Comparison of ENCODE assay signal across 10 cellular contexts in the genomic region with DNA sequence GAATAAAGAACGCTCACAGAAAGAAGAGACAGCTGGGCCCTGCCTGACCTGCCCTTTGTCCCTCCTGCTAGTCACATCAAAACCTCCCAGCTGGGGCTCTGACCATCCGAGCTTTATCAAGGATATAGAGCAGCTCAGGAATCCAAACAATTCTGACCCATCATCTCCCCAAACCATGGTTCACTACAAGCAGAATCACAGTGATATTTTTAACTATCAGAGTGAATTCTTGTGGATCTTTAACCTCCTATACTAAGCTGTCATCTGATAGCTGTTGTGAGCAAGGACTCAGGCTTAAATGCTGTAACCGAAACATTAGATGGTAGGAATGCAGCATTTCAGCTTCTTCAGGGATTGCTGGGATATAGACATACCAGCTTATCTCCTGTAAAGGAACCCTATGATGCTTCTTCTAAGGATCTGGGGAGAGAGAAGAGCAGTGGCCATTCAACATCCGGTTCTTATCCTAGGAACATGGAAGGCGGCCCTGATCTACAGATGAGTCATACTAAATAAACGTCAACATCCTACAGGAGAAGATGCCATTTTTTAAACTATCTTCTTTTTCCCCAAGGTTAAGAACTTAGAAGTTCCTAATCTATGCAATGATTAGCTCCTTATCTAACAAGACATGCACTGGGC.
DNase-seq lines count a peak whose midpoint lies in the region; ATAC-seq and TF ChIP-seq lines count a peak whose summit lies in the region.
"Had no signal": no experiment of that assay in that cellular context is flagged by ENCODE, and none has a peak within 500 bp of the region (broad histone marks: within the 10 kb centered on the region; RNA-seq: fewer than 3 reads in every experiment).

No MANE protein-coding gene starts in this region.

- H3K27me3 ChIP-seq in IMR-90 (ENCODE audit: control insufficient read depth, insufficient read depth, low read length) = no peaks in the 10 kb centered on the region
- no peaks in the 10 kb centered on the region for H3K27me3 ChIP-seq in ectodermal cell (ENCODE audit: control insufficient read depth, insufficient read depth, low read length, poor library complexity, severe bottlenecking)
- no peaks in the 10 kb centered on the region for H3K27me3 ChIP-seq in mesenchymal stem cell (ENCODE audit: control insufficient read depth in 1 of 2, insufficient read depth in 1 of 2, low read length in 2 of 2)

- peak overlapping the region; percentile 94 for H3K4ac ChIP-seq in IMR-90 (ENCODE audit: low read depth, low read length)
- peak overlapping the region in 1 of 2 experiments; percentile 51 for H3K4ac ChIP-seq in mesenchymal stem cell (ENCODE audit: low read depth in 1 of 2, low read length in 2 of 2)

- DNase-seq in A172 (ENCODE audit: low spot score) (peak; percentile 88), IMR-90 (peak; percentile 95), mesenchymal stem cell (peak; percentile 93), NCI-H1417 (lab: John Stamatoyannopoulos, UW) (no peak), NCI-H128 (lab: John Stamatoyannopoulos, UW; ENCODE audit: unreplicated experiment) (no peak)
- DNase-seq: activated CD8-positive, alpha-beta memory T cell treated with anti-CD3 and anti-CD28 coated beads, Interleukin-2, amount 50 U/mL, for 4 hours; stimulated activated CD8-positive, alpha-beta memory T cell treated with anti-CD3 and anti-CD28 coated beads, Interleukin-4, amount 100 ng/mL, for 48 hours had no signal

- H3K14ac ChIP-seq in IMR-90 (replicated peaks; ENCODE audit: low read depth, low read length) (peak overlapping the region; percentile 93), mesenchymal stem cell (ENCODE audit: low read length in 2 of 2) (no peak overlapping the region)

- peak overlapping the region; percentile 76 for H3K56ac ChIP-seq in IMR-90 (ENCODE audit: extremely low read depth, insufficient read depth, low read length)

- 0% methylated on average over 1 of the region's 6 CpGs; no CpG with 5 or more reads in 1 of the 2 experiments for WGBS in IMR-90 (ENCODE audit: extremely low coverage in 2 of 2, insufficient read length in 1 of 2), 2 experiments
- 44 to 46% methylated on average over 6 of the region's 6 CpGs for WGBS in ectodermal cell, 2 experiments
- WGBS in mesenchymal stem cell = 8% methylated on average over 6 of the region's 6 CpGs

- no peak for TF ChIP-seq RAD21 in IMR-90 (IDR thresholded peaks at IDR 0.05; ENCODE audit: low read length)

- H3K9ac ChIP-seq in IMR-90 (ENCODE audit: low read depth, low read length) (peak overlapping the region; percentile 53; the same call in 1 of the 2 replicates), mesenchymal stem cell (ENCODE audit: low read length) (no peak overlapping the region)

- peak overlapping the region; percentile 65 for H2AK9ac ChIP-seq in IMR-90 (replicated peaks; ENCODE audit: low read depth, low read length, poor library complexity)

- H4K5ac ChIP-seq in IMR-90 (ENCODE audit: low read depth, low read length) = peak overlapping the region; percentile 97; the same call in 1 of the 2 replicates

- H2BK120ac ChIP-seq in IMR-90 (ENCODE audit: low read depth, low read length) = peak overlapping the region; percentile 97
- no peak overlapping the region for H2BK120ac ChIP-seq in mesenchymal stem cell (ENCODE audit: low read depth, low read length)

- H2AFZ ChIP-seq in IMR-90 (replicated peaks; ENCODE audit: low read length, poor library complexity) = peak overlapping the region; percentile 72
- no peak overlapping the region for H2AFZ ChIP-seq in mesenchymal stem cell (ENCODE audit: low read depth, low read length)

- H3K23ac ChIP-seq in IMR-90 (ENCODE audit: low read depth, low read length) (peak overlapping the region; percentile 94), mesenchymal stem cell (ENCODE audit: low read length in 2 of 2) (no peak overlapping the region)

- H2BK20ac ChIP-seq in IMR-90 (ENCODE audit: low read depth, low read length) = peak overlapping the region; percentile 97

- peak overlapping the region; percentile 92; the same call in 1 of the 2 replicates for H3K18ac ChIP-seq in IMR-90 (ENCODE audit: low read depth, low read length)
- peak overlapping the region in 1 of 2 experiments; percentile 70 for H3K18ac ChIP-seq in mesenchymal stem cell (ENCODE audit: low read depth in 1 of 2, low read length in 2 of 2)

- peaks cover 28% of the 10 kb centered on the region for H3K36me3 ChIP-seq in IMR-90 (ENCODE audit: control insufficient read depth, insufficient read depth, low read length)
- no peaks in the 10 kb centered on the region for H3K36me3 ChIP-seq in ectodermal cell (ENCODE audit: control insufficient read depth, insufficient read depth, low read length)
- H3K36me3 ChIP-seq in mesenchymal stem cell (ENCODE audit: control insufficient read depth in 1 of 2, insufficient read depth in 2 of 2, low read depth in 1 of 2, low read length in 2 of 2) = peaks cover 13 to 25% of the 10 kb centered on the region in 2 experiments

- H2AK5ac ChIP-seq in IMR-90 (ENCODE audit: low read depth, low read length) (peak overlapping the region; percentile 95), mesenchymal stem cell (ENCODE audit: low read length, severe bottlenecking) (no peak overlapping the region)

- H3K9me3 ChIP-seq in IMR-90 (ENCODE audit: control insufficient read depth, insufficient read depth, low read length) = no peaks in the 10 kb centered on the region
- no peaks in the 10 kb centered on the region for H3K9me3 ChIP-seq in ectodermal cell (ENCODE audit: control insufficient read depth, low read length)
- H3K9me3 ChIP-seq in mesenchymal stem cell (ENCODE audit: control insufficient read depth, low read length) = no peaks in the 10 kb centered on the region

- dilution Hi-C loops in IMR-90 (cut with HindIII; ENCODE audit: low sequenced_read_pairs, unreplicated experiment) = no loop called here

- peak overlapping the region; percentile 99 for H2BK5ac ChIP-seq in IMR-90 (ENCODE audit: low read depth, low read length, poor library complexity, severe bottlenecking)
- H2BK5ac ChIP-seq in mesenchymal stem cell (ENCODE audit: low read depth, low read length, poor library complexity, severe bottlenecking) = peak overlapping the region; percentile 3

- H3K4me2 ChIP-seq in IMR-90 (ENCODE audit: low read depth, low read length) = peak overlapping the region; percentile 84
- H3K4me2 ChIP-seq in mesenchymal stem cell (ENCODE audit: low read length, poor library complexity, severe bottlenecking) = no peak overlapping the region

- POLR2A ChIA-PET in IMR-90 (lab: Charles Lee; ENCODE audit: unreplicated experiment) = interaction anchor here (1.1 to 1.7 kb wide), 3 partner anchors 12 to 44 kb away, joined by 3 to 5 read pairs (median 4); a partner anchor contains a TSS

- H4K8ac ChIP-seq in IMR-90 (ENCODE audit: low read depth in 2 of 2, low read length in 2 of 2) (peak overlapping the region; percentile 70 to 97), mesenchymal stem cell (ENCODE audit: low read length) (no peak overlapping the region)

- CTCF ChIA-PET in IMR-90 (lab: Yijun Ruan, JAX) = interaction anchor here (0.8 to 2.5 kb wide), 4 partner anchors 11 to 133 kb away, joined by 3 to 16 read pairs (median 4); no protein-coding TSS in a partner anchor

- peaks cover 32% of the 10 kb centered on the region for H3K9me1 ChIP-seq in IMR-90 (ENCODE audit: insufficient read depth, low read length)

- H4K20me1 ChIP-seq in IMR-90 (ENCODE audit: insufficient read depth, low read length) = peaks cover 6% of the 10 kb centered on the region; the same call in 1 of the 2 replicates

- peak overlapping the region in 1 of 2 experiments; percentile 43 for H2BK12ac ChIP-seq in mesenchymal stem cell (ENCODE audit: low read length in 2 of 2)

- H3K79me1 ChIP-seq in IMR-90 (ENCODE audit: low read depth in 1 of 2, low read length in 2 of 2) (peaks cover 20 to 64% of the 10 kb centered on the region in 2 experiments; a peak in 3 of 4 replicates), mesenchymal stem cell (replicated peaks; ENCODE audit: low read length, poor library complexity, severe bottlenecking) (peaks cover 18% of the 10 kb centered on the region)

- H2BK15ac ChIP-seq in IMR-90 (ENCODE audit: low read depth, low read length) (peak overlapping the region; percentile 87), mesenchymal stem cell (ENCODE audit: low read depth, poor library complexity, severe bottlenecking) (no peak overlapping the region)

- no peak for TF ChIP-seq CTCF in IMR-90 (conservative IDR thresholded peaks at IDR 0.05; ENCODE audit: low read depth, low read length)

- ATAC-seq in IMR-90 (ENCODE audit: low read depth) (peak; percentile 90), GM18517 (IDR thresholded peaks at IDR 0.05; ENCODE audit: unreplicated experiment) (no peak), HG03442 (IDR thresholded peaks at IDR 0.05; ENCODE audit: unreplicated experiment) (no peak)

- intact Hi-C loops in IMR-90 (cut with micrococcal nuclease) = loop anchor here (1.0 to 5.0 kb wide), 2 partner anchors 44 to 86 kb away; a partner anchor contains a TSS

- TF ChIP-seq POLR2A in IMR-90 (IDR thresholded peaks at IDR 0.05; ENCODE audit: low read depth, low read length) = no peak

- no TSS peak for BruUV-seq in IMR-90 (replicated peaks; lab: Mats Ljungman, UMichigan)

- H3K4me3 ChIP-seq in IMR-90 (ENCODE audit: insufficient read depth, low read depth, low read length) = no peak overlapping the region
- H3K4me3 ChIP-seq in ectodermal cell (ENCODE audit: insufficient read depth, low read depth, low read length) = no peak overlapping the region
- H3K4me3 ChIP-seq in mesenchymal stem cell (ENCODE audit: insufficient read depth in 1 of 2, low read depth in 1 of 2, low read length in 2 of 2) = no peak overlapping the region

- H4K91ac ChIP-seq in IMR-90 (ENCODE audit: insufficient read depth, low read depth, low read length) = peak overlapping the region; percentile 95
- no peak overlapping the region for H4K91ac ChIP-seq in mesenchymal stem cell (ENCODE audit: low read length)

- in situ Hi-C loops in IMR-90 (cut with MboI; ENCODE audit: low sequenced_read_pairs) = no loop called here

- H3K4me1 ChIP-seq in IMR-90 (ENCODE audit: control insufficient read depth, insufficient read depth, low read length) (peaks cover 16% of the 10 kb centered on the region), ectodermal cell (ENCODE audit: control insufficient read depth, insufficient read depth, low read length) (peaks cover 40% of the 10 kb centered on the region), mesenchymal stem cell (ENCODE audit: control insufficient read depth, insufficient read depth, low read depth, low read length) (peaks cover 6% of the 10 kb centered on the region)

- H3K27ac ChIP-seq in IMR-90 (ENCODE audit: insufficient read depth, low read length) = peak overlapping the region; percentile 91
- peak overlapping the region; percentile 84 for H3K27ac ChIP-seq in ectodermal cell (ENCODE audit: insufficient read depth, low read depth, low read length, poor library complexity, severe bottlenecking)
- H3K27ac ChIP-seq in mesenchymal stem cell (ENCODE audit: low read length, poor library complexity, severe bottlenecking) = peak overlapping the region; percentile 81

TF ChIP-seq in IMR-90, 13 proteins besides CTCF, POLR2A, EP300 and RAD21 (continues in another document):
- no peak for TF ChIP-seq MAZ (IDR thresholded peaks at IDR 0.05; ENCODE audit: borderline replicate concordance, low read depth, low read length)
- no peak for TF ChIP-seq SMC3 (IDR thresholded peaks at IDR 0.05; ENCODE audit: low read depth, low read length)
- no peak for TF ChIP-seq MXI1 (IDR thresholded peaks at IDR 0.05; ENCODE audit: borderline replicate concordance, low read depth, low read length)
- TF ChIP-seq CHD1 (IDR thresholded peaks at IDR 0.05; ENCODE audit: low read depth, low read length) = no peak

Comparison
In these comparisons a context has a peak if more than half of its experiments do, and no peak if none do; other contexts are left out.
1. DNase-seq: peak in A172 (single experiment), IMR-90 (single experiment) and mesenchymal stem cell (single experiment); none in NCI-H1417 (0 of 3) and NCI-H128 (single experiment).
2. Peak in every context shown above with its lines, with median percentiles within 50 percentile points of each other: H3K27ac ChIP-seq.